16 cellular contexts compared by ENCODE assay signal in genomic region chr7:50866343-50867047, GRCh38.
"Had no signal": no experiment of that assay in that cellular context is flagged by ENCODE, and none has a peak within 500 bp of the region (broad histone marks: within the 10 kb centered on the region; RNA-seq: fewer than 3 reads in every experiment).

No MANE protein-coding gene starts in this region.

- H3K27ac ChIP-seq: gastroesophageal sphincter, lower lobe of right lung, upper lobe of left lung had no signal

- H3K27me3 ChIP-seq: gastroesophageal sphincter, upper lobe of left lung had no signal

- H3K4me1 ChIP-seq: gastroesophageal sphincter, lower lobe of right lung, upper lobe of left lung had no signal

- ATAC-seq: activated naive CD8-positive, alpha-beta T cell treated with anti-CD3 and anti-CD28 coated beads, Interleukin-2, amount 50 U/mL, for 24 hours; gastroesophageal sphincter; lower lobe of right lung; mucosa of descending colon; stimulated activated naive CD8-positive, alpha-beta T cell treated with anti-CD3 and anti-CD28 coated beads, Interleukin-15, Interleukin-2, amounts not matched to agents 100 U/mL and 50 U/mL, for 24 hours had no signal

- H3K4me3 ChIP-seq: gastroesophageal sphincter, lower lobe of right lung, mucosa of descending colon, upper lobe of left lung had no signal

- H3K9me3 ChIP-seq: gastroesophageal sphincter, lower lobe of right lung, mucosa of descending colon, upper lobe of left lung had no signal

- H3K36me3 ChIP-seq: gastroesophageal sphincter, lower lobe of right lung, upper lobe of left lung had no signal

- DNase-seq: activated CD4-positive, alpha-beta memory T cell treated with anti-CD3 and anti-CD28 coated beads, Interleukin-2, amount 10 ng/mL, durations not matched to agents 7 days and 5 days; activated CD4-positive, alpha-beta T cell treated with anti-CD3 and anti-CD28 coated beads, Interleukin-2, amount 10 ng/mL, durations not matched to agents 24 days and 14 days; activated gamma-delta T cell; activated naive CD4-positive, alpha-beta T cell treated with anti-CD3 and anti-CD28 coated beads, Interleukin-2, amount 50 U/mL, for 16 hours; activated naive CD8-positive, alpha-beta T cell treated with anti-CD3 and anti-CD28 coated beads, Interleukin-2, amount 50 U/mL, for 24 hours; cortex of kidney; endodermal cell; lower lobe of right lung; mesendoderm; mucosa of descending colon; naive B cell; occipital lobe; stimulated activated CD4-positive, alpha-beta T cell treated with anti-CD3 and anti-CD28 coated beads, Interleukin-4, amount 100 ng/mL, for 24 hours; stimulated activated naive CD8-positive, alpha-beta T cell treated with anti-CD3 and anti-CD28 coated beads, Interleukin-15, Interleukin-2, amounts not matched to agents 100 U/mL and 50 U/mL, for 24 hours; upper lobe of left lung had no signal
